ENCODE assay signal across 8 cellular contexts in genomic region chr11:35030716-35031213, GRCh38.
DNase-seq lines count a peak whose midpoint lies in the region; ATAC-seq and TF ChIP-seq lines count a peak whose summit lies in the region.

No MANE protein-coding gene starts in this region.

- H3F3A ChIP-seq in GM23338 (replicated peaks; ENCODE audit: low read depth): no peaks in the 10 kb centered on the region

- H3K36me3 ChIP-seq in GM23338 (ENCODE audit: insufficient read depth): no peaks in the 10 kb centered on the region

- peaks cover 5% of the 10 kb centered on the region; the same call in 2 of the 3 replicates for H3K4me1 Mint-ChIP-seq in GM23338

- no peak overlapping the region for H3K27ac ChIP-seq in GM23338 (ENCODE audit: low read depth)

- no peak overlapping the region for H3K27ac Mint-ChIP-seq in GM23338

- H3K4me1 ChIP-seq in GM23338 (ENCODE audit: insufficient read depth): no peaks in the 10 kb centered on the region

- 0 out of 2 replicates have a peak, but pooled peaks cover 3% of the 10 kb centered on the region for H3K9me2 ChIP-seq in GM23338 (ENCODE audit: insufficient read depth)

- DNase-seq in ELF-1 (ENCODE audit: low read depth, low spot score) (peak; percentile 58), NOMO-1 treated with dmso at 0.1 percent for 144 hours (lab: John Stamatoyannopoulos, UW; ENCODE audit: unreplicated experiment) (peak; percentile 53), amniotic stem cell (lab: John Stamatoyannopoulos, UW) (peak; percentile 96), kidney glomerular epithelial cell (lab: John Stamatoyannopoulos, UW) (peak; percentile 69), GM23338 (ENCODE audit: low spot score) (no peak), ureter (ENCODE audit: low spot score) (no peak)
- no peak for DNase-seq in stimulated activated CD8-positive, alpha-beta memory T cell treated with anti-CD3 and anti-CD28 coated beads, Interleukin-4, amount 100 ng/mL, for 48 hours

- H3K9me3 Mint-ChIP-seq in GM23338: no peaks in the 10 kb centered on the region

- no peaks in the 10 kb centered on the region for H3K36me3 Mint-ChIP-seq in GM23338 (ENCODE audit: low read depth)

- H2AFZ ChIP-seq in GM23338: no peak overlapping the region

- no peak overlapping the region for H3K4me3 ChIP-seq in GM23338

- no peak overlapping the region for H3K4me2 ChIP-seq in GM23338

- no peaks in the 10 kb centered on the region for H4K20me1 ChIP-seq in GM23338 (replicated peaks; ENCODE audit: insufficient read depth)

- no peaks in the 10 kb centered on the region for H3K79me2 ChIP-seq in GM23338 (replicated peaks; ENCODE audit: insufficient read depth)

- no peak overlapping the region for H3K4me3 Mint-ChIP-seq in GM23338

- H3K27me3 Mint-ChIP-seq in GM23338 (ENCODE audit: insufficient read depth, low read depth, poor library complexity): peaks cover 2% of the 10 kb centered on the region

- no peak for TF ChIP-seq CTCF in GM23338 (conservative IDR thresholded peaks at IDR 0.05; ENCODE audit: low read depth in 2 of 2)

- no peak for ATAC-seq in GM23338
- no peak for ATAC-seq in HG03457 (IDR thresholded peaks at IDR 0.05; ENCODE audit: unreplicated experiment)

- H3K27me3 ChIP-seq in GM23338 (ENCODE audit: insufficient read depth): no peaks in the 10 kb centered on the region

TF ChIP-seq in GM23338, 12 proteins besides CTCF, POLR2A, EP300 and RAD21:
- TF ChIP-seq CREB1 (CRISPR knock-in tag; IDR thresholded peaks at IDR 0.05; ENCODE audit: low read depth) (no peak), POLR2AphosphoS5 (IDR thresholded peaks at IDR 0.05; ENCODE audit: low read depth) (no peak), ETS1 (IDR thresholded peaks at IDR 0.05) (no peak), EZH2phosphoT487 (IDR thresholded peaks at IDR 0.05; ENCODE audit: unreplicated experiment) (no peak), NANOG (IDR thresholded peaks at IDR 0.05; ENCODE audit: borderline replicate concordance) (no peak), ZNF114 (CRISPR knock-in tag; IDR thresholded peaks at IDR 0.05) (no peak), ZNF462 (CRISPR knock-in tag; IDR thresholded peaks at IDR 0.05) (no peak), JUNB (IDR thresholded peaks at IDR 0.05; ENCODE audit: unreplicated experiment) (no peak), EZH2 (IDR thresholded peaks at IDR 0.05; ENCODE audit: low read depth, unreplicated experiment) (no peak), ZNF331 (CRISPR knock-in tag; IDR thresholded peaks at IDR 0.05; ENCODE audit: low read depth) (no peak), STAT1 (IDR thresholded peaks at IDR 0.05; ENCODE audit: unreplicated experiment) (no peak)
- TF ChIP-seq, protein P1, sequence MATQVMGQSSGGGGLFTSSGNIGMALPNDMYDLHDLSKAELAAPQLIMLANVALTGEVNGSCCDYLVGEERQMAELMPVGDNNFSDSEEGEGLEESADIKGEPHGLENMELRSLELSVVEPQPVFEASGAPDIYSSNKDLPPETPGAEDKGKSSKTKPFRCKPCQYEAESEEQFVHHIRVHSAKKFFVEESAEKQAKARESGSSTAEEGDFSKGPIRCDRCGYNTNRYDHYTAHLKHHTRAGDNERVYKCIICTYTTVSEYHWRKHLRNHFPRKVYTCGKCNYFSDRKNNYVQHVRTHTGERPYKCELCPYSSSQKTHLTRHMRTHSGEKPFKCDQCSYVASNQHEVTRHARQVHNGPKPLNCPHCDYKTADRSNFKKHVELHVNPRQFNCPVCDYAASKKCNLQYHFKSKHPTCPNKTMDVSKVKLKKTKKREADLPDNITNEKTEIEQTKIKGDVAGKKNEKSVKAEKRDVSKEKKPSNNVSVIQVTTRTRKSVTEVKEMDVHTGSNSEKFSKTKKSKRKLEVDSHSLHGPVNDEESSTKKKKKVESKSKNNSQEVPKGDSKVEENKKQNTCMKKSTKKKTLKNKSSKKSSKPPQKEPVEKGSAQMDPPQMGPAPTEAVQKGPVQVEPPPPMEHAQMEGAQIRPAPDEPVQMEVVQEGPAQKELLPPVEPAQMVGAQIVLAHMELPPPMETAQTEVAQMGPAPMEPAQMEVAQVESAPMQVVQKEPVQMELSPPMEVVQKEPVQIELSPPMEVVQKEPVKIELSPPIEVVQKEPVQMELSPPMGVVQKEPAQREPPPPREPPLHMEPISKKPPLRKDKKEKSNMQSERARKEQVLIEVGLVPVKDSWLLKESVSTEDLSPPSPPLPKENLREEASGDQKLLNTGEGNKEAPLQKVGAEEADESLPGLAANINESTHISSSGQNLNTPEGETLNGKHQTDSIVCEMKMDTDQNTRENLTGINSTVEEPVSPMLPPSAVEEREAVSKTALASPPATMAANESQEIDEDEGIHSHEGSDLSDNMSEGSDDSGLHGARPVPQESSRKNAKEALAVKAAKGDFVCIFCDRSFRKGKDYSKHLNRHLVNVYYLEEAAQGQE (IDR thresholded peaks at IDR 0.05; ENCODE audit: unreplicated experiment): no peak

Comparison
In these comparisons a context has a peak if more than half of its experiments do, and no peak if none do; other contexts are left out.
1. DNase-seq: peak in ELF-1 (single experiment), NOMO-1 treated with dmso at 0.1 percent for 144 hours (single experiment), amniotic stem cell (single experiment) and kidney glomerular epithelial cell (single experiment); none in GM23338 (single experiment), stimulated activated CD8-positive, alpha-beta memory T cell treated with anti-CD3 and anti-CD28 coated beads, Interleukin-4, amount 100 ng/mL, for 48 hours (single experiment) and ureter (single experiment).